In the genomic region with DNA sequence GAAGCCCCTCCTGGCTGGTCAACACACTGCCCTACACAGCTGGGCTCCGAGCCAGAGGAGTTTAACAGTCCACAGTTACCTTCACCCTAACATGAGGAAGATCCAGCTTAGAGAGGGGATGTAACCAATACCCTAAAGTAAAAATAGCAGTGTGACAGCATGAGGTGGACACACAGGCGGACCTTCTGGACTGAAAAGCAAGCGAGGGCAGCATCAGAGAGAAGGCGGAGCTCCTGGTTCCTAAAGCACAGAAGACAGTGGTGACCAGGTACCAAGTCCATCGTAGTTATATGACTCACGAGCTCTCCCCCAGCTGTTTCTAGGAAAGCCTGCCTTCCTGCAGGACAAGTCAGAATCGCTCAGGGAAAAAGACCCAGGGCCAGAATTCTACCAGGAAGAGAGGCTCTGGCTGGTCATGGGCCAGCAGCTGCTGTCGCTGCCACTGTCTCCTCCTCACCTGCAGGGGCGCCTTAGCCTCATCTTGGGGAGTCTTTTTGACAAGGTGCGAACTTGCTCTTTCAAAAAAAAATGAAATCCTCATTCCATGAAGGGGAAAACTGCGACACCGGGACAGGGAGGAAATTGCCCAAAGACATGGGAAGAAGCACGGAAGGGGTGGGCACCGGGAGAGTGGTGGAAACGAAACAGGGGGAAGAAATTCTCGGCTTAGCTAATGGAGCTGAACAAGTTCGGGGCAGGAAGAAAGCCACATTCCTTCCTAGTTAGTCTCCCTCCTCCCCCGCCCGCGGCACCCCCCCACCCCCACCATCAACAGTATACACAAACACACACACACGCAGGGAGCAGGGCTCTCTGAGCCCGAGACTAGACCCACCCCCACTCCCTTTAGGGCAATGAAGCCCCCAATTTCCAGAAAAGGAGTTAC, we compare ENCODE assay signal across 7 cellular contexts. TPM values are rescaled to one million over a fixed set of nuclear protein-coding genes. Genes with fewer than 3 reads are reported as not detected.
DNase-seq lines count a peak whose midpoint lies in the region; FAIRE-seq and TF ChIP-seq lines count a peak whose summit lies in the region.

No MANE protein-coding gene starts in this region.

- peak overlapping the region; percentile 100 for H3K4me3 ChIP-seq in GM06990 (replicated peaks; ENCODE audit: low read depth, low read length)
- peak overlapping the region; percentile 99 to 100 (median 99) for H3K4me3 ChIP-seq in breast epithelium
- H3K4me3 ChIP-seq in keratinocyte (ENCODE audit: control insufficient read depth in 2 of 3, extremely low read depth in 1 of 3, insufficient read depth in 2 of 3, low read depth in 1 of 3, low read length in 3 of 3), result peak overlapping the region; percentile 86 to 100 (median 99)

- peaks cover 65% of the 10 kb centered on the region for H3K79me2 ChIP-seq in keratinocyte (ENCODE audit: control insufficient read depth, insufficient read depth, low read length)

- H3K9me3 ChIP-seq in breast epithelium (no peaks in the 10 kb centered on the region), keratinocyte (ENCODE audit: control insufficient read depth, low read depth, low read length) (no peaks in the 10 kb centered on the region)

- peaks cover 11% of the 10 kb centered on the region for H4K20me1 ChIP-seq in keratinocyte (ENCODE audit: control insufficient read depth, extremely low read depth, insufficient read depth, low read length)

- H3K27me3 ChIP-seq in GM06990 (replicated peaks; ENCODE audit: control insufficient read depth, insufficient read depth, low read length) (no peaks in the 10 kb centered on the region), breast epithelium (no peaks in the 10 kb centered on the region), keratinocyte (ENCODE audit: control insufficient read depth, extremely low read depth, insufficient read depth, low read length) (no peaks in the 10 kb centered on the region)

- dilution Hi-C loops in keratinocyte (cut with MboI; ENCODE audit: extremely low pct_ligation_motif_present, low sequenced_read_pairs), result no loop called here

- H3K9ac ChIP-seq in keratinocyte (ENCODE audit: control insufficient read depth, extremely low read depth, insufficient read depth, low read length), result peak overlapping the region; percentile 96

- peaks cover 6% of the 10 kb centered on the region for H3K4me1 Mint-ChIP-seq in T-helper 2 cell treated with Interferon-gamma antibody and Interleukin-4, amounts not matched to agents 5 μg/mL and 100 μg/mL, for 36 hours (ENCODE audit: low read depth)

- H3K27ac ChIP-seq in breast epithelium (peak overlapping the region; percentile 99 to 100), keratinocyte (ENCODE audit: control insufficient read depth, insufficient read depth, low read length) (peak overlapping the region; percentile 94)

- H3K27ac Mint-ChIP-seq in T-helper 2 cell treated with Interferon-gamma antibody and Interleukin-4, amounts not matched to agents 5 μg/mL and 100 μg/mL, for 36 hours, result peak overlapping the region; percentile 90

- H3K36me3 ChIP-seq in GM06990 (ENCODE audit: control insufficient read depth, insufficient read depth, low read length), result peaks cover 6% of the 10 kb centered on the region
- H3K36me3 ChIP-seq in breast epithelium, result no peaks in the 10 kb centered on the region
- H3K36me3 ChIP-seq in keratinocyte (ENCODE audit: control insufficient read depth in 2 of 2, extremely low read depth in 1 of 2, insufficient read depth in 2 of 2, low read length in 2 of 2), result peaks cover 3 to 10% of the 10 kb centered on the region in 2 experiments

- no peaks in the 10 kb centered on the region for H3K36me3 Mint-ChIP-seq in T-helper 2 cell treated with Interferon-gamma antibody and Interleukin-4, amounts not matched to agents 5 μg/mL and 100 μg/mL, for 36 hours (ENCODE audit: low read depth)

- no peaks in the 10 kb centered on the region for H3K27me3 Mint-ChIP-seq in T-helper 2 cell treated with Interferon-gamma antibody and Interleukin-4, amounts not matched to agents 5 μg/mL and 100 μg/mL, for 36 hours (ENCODE audit: low read depth)

- H3K4me1 ChIP-seq in breast epithelium, result no peaks in the 10 kb centered on the region
- H3K4me1 ChIP-seq in keratinocyte (ENCODE audit: control insufficient read depth, extremely low read depth, insufficient read depth, low read length), result peaks cover 23% of the 10 kb centered on the region

- TF ChIP-seq CTCF in GM06990 (IDR thresholded peaks at IDR 0.05; ENCODE audit: insufficient read depth, low read length, poor library complexity, severe bottlenecking), result peak; percentile 88
- TF ChIP-seq CTCF in LNCAP (IDR thresholded peaks at IDR 0.05), result peak; percentile 85
- TF ChIP-seq CTCF in breast epithelium (IDR thresholded peaks at IDR 0.05), result peak; percentile 76 to 90 (median 81)
- TF ChIP-seq CTCF in keratinocyte (optimal IDR thresholded peaks at IDR 0.05 in 1 of 3, IDR thresholded peaks at IDR 0.05 in 1 of 3, conservative IDR thresholded peaks at IDR 0.05 in 1 of 3; ENCODE audit: extremely low read depth in 1 of 3, insufficient read depth in 2 of 3, low read length in 3 of 3), result peak; percentile 77 to 88 (median 84)

- H3K9me1 ChIP-seq in keratinocyte (ENCODE audit: control insufficient read depth, extremely low read depth, insufficient read depth, low read length), result peaks cover 4% of the 10 kb centered on the region

- DNase-seq in GM06990 (ENCODE audit: extremely low read depth, insufficient read length) (peak; percentile 63), breast epithelium (ENCODE audit: low spot score in 2 of 2) (peak; percentile 83 to 87), keratinocyte (ENCODE audit: low read depth, low spot score) (peak; percentile 71), NCI-H187 treated with DMSO at 0.1 percent for 48 hours (lab: John Stamatoyannopoulos, UW) (no peak)
- peak; percentile 59 for DNase-seq in T-helper 2 cell treated with Interferon-gamma antibody and Interleukin-4, amounts not matched to agents 5 μg/mL and 100 μg/mL, for 36 hours (ENCODE audit: low spot score)
- DNase-seq in stimulated activated CD4-positive, alpha-beta T cell treated with anti-CD3 and anti-CD28 coated beads, Interleukin-1b, Interleukin-23, amount 100 ng/mL, for 4 hours (ENCODE audit: low read depth in 2 of 2), result peak; percentile 29 to 31

- H2AFZ ChIP-seq in keratinocyte (ENCODE audit: control insufficient read depth, low read length), result peak overlapping the region; percentile 89

- intact Hi-C loops in breast epithelium (cut with DNase I; ENCODE audit: low total_unique reads), result no loop called here

- no peak for TF ChIP-seq POLR2A in breast epithelium (IDR thresholded peaks at IDR 0.05)

- no peaks in the 10 kb centered on the region for H3K9me3 Mint-ChIP-seq in T-helper 2 cell treated with Interferon-gamma antibody and Interleukin-4, amounts not matched to agents 5 μg/mL and 100 μg/mL, for 36 hours

- peak overlapping the region; percentile 94 for H3K4me3 Mint-ChIP-seq in T-helper 2 cell treated with Interferon-gamma antibody and Interleukin-4, amounts not matched to agents 5 μg/mL and 100 μg/mL, for 36 hours

- FAIRE-seq in keratinocyte (lab: Jason Lieb, UNC), result peak; percentile 82

- peak overlapping the region; percentile 100 for H3K4me2 ChIP-seq in keratinocyte (ENCODE audit: control insufficient read depth, extremely low read depth, insufficient read depth, low read depth, low read length)

RNA-seq across cellular contexts. Expression of a gene that starts 1.7 kb away (rescaled TPM):
- 10 to 100 TPM; 13.0 to 22.3 (median 15.7) TPM for total RNA-seq in breast epithelium
- 4.4 to 8.3 TPM (median 6.8 TPM) in 3 replicates for polyA plus RNA-seq in keratinocyte
- 8.1 TPM for polyA plus RNA-seq in keratinocyte (2011; ENCODE audit: low read depth)
- 2.9 and 7.0 TPM in 2 replicates for polyA plus RNA-seq in keratinocyte (2011; cell fraction: cytosol; rRNA removed)
- polyA plus RNA-seq in keratinocyte (2011; cell fraction: nucleus; rRNA removed), result 12.9 and 16.9 TPM in 2 replicates
- polyA plus RNA-seq in keratinocyte (2012; ENCODE audit: low replicate concordance), result 10.4 and 11.5 TPM in 2 replicates
- 6.4 to 31.5 TPM (median 7.2 TPM) in 3 replicates for polyA minus RNA-seq in keratinocyte
- polyA minus RNA-seq in keratinocyte (2011; cell fraction: cytosol; rRNA and poly(A)+ RNA removed), result 16.9 TPM
- 18.4 and 19.1 TPM in 2 replicates for polyA minus RNA-seq in keratinocyte (2011; cell fraction: nucleus; rRNA and poly(A)+ RNA removed)

RNA-seq across cellular contexts. Expression of a gene that starts 23.2 kb away (rescaled TPM):
- 100 to 1,000 TPM; 214 to 336 (median 294) TPM for total RNA-seq in breast epithelium
- polyA plus RNA-seq in keratinocyte, result 115 to 222 TPM (median 150 TPM) in 3 replicates
- 127 TPM for polyA plus RNA-seq in keratinocyte (2011; ENCODE audit: low read depth)
- 120 and 306 TPM in 2 replicates for polyA plus RNA-seq in keratinocyte (2011; cell fraction: cytosol; rRNA removed)
- polyA plus RNA-seq in keratinocyte (2011; cell fraction: nucleus; rRNA removed), result 105 and 149 TPM in 2 replicates
- polyA plus RNA-seq in keratinocyte (2012; ENCODE audit: low replicate concordance), result 186 and 236 TPM in 2 replicates
- 83.9 to 177 TPM (median 171 TPM) in 3 replicates for polyA minus RNA-seq in keratinocyte
- polyA minus RNA-seq in keratinocyte (2011; cell fraction: cytosol; rRNA and poly(A)+ RNA removed), result 500 TPM
- 70.7 and 90.7 TPM in 2 replicates for polyA minus RNA-seq in keratinocyte (2011; cell fraction: nucleus; rRNA and poly(A)+ RNA removed)

RNA-seq across cellular contexts. Expression of a gene that starts 37.5 kb away (rescaled TPM):
- total RNA-seq in breast epithelium, result 100 to 1,000 TPM in 2 of 3 donors, 10 to 100 TPM in 1; 92.6 to 140 (median 139) TPM
- 94.6 to 129 TPM (median 119 TPM) in 3 replicates for polyA plus RNA-seq in keratinocyte
- 40.3 TPM for polyA plus RNA-seq in keratinocyte (2011; ENCODE audit: low read depth)
- 110 and 173 TPM in 2 replicates for polyA plus RNA-seq in keratinocyte (2011; cell fraction: cytosol; rRNA removed)
- 65.5 and 87.8 TPM in 2 replicates for polyA plus RNA-seq in keratinocyte (2011; cell fraction: nucleus; rRNA removed)
- 62.9 and 123 TPM in 2 replicates for polyA plus RNA-seq in keratinocyte (2012; ENCODE audit: low replicate concordance)
- 99.7 to 166 TPM (median 102 TPM) in 3 replicates for polyA minus RNA-seq in keratinocyte
- 137 TPM for polyA minus RNA-seq in keratinocyte (2011; cell fraction: cytosol; rRNA and poly(A)+ RNA removed)
- 18.9 and 20.4 TPM in 2 replicates for polyA minus RNA-seq in keratinocyte (2011; cell fraction: nucleus; rRNA and poly(A)+ RNA removed)

RNA-seq across cellular contexts. Expression of a gene that starts 51.5 kb away (rescaled TPM):
- total RNA-seq in breast epithelium, result 100 to 1,000 TPM; 729 to 865 (median 831) TPM
- 1,376 to 2,465 TPM (median 1,831 TPM) in 3 replicates for polyA plus RNA-seq in keratinocyte
- polyA plus RNA-seq in keratinocyte (2011; ENCODE audit: low read depth), result 216 TPM
- 2,363 and 2,845 TPM in 2 replicates for polyA plus RNA-seq in keratinocyte (2011; cell fraction: cytosol; rRNA removed)
- polyA plus RNA-seq in keratinocyte (2011; cell fraction: nucleus; rRNA removed), result 509 and 673 TPM in 2 replicates
- 2,069 and 2,114 TPM in 2 replicates for polyA plus RNA-seq in keratinocyte (2012; ENCODE audit: low replicate concordance)
- 1,899 to 3,393 TPM (median 2,443 TPM) in 3 replicates for polyA minus RNA-seq in keratinocyte
- polyA minus RNA-seq in keratinocyte (2011; cell fraction: cytosol; rRNA and poly(A)+ RNA removed), result 1,175 TPM
- polyA minus RNA-seq in keratinocyte (2011; cell fraction: nucleus; rRNA and poly(A)+ RNA removed), result 197 and 227 TPM in 2 replicates
